17 cellular contexts compared by ENCODE assay signal in the genomic region with DNA sequence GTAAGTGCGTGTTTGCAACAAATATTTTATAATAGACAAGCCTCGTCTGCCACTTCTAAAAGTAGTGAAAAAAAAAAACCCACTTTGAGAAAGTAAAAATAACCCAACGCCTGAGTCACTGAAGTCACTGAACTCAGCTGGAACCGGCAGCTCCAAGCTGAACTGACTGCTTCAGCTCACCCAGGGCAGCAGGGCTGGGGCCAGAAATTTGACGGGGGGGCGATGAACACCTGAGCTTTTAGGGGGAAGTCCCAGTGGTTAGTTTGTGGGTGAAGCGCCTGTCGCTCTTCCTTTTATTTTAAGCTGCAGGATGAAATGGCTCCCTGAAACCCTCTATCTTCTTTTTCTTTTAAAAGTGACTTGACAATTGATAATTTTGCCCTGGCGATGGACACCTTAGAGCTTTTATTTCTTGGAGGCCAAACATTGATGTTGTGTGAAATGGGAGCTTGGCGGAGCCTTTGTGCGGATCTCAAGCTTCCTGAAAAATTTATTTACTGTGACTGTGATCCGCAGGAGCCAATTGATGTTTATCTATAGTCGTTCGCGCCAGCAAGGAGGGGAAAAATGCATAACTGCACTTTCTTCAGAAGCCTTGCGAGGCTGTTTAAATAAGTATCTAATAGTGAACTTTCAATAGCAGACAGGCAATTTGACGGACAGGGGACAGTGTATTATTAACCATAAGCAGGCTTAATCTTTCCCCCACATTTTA. TPM values are rescaled to one million over a fixed set of nuclear protein-coding genes. Genes with fewer than 3 reads are reported as not detected.
DNase-seq lines count a peak whose midpoint lies in the region; ATAC-seq and TF ChIP-seq lines count a peak whose summit lies in the region.
"Had no signal": no experiment of that assay in that cellular context is flagged by ENCODE, and none has a peak within 500 bp of the region (broad histone marks: within the 10 kb centered on the region; RNA-seq: fewer than 3 reads in every experiment).

No MANE protein-coding gene starts in this region.

- H3K9me3 ChIP-seq in CD8-positive, alpha-beta T cell (ENCODE audit: low read length) = no peaks in the 10 kb centered on the region
- H3K9me3 ChIP-seq: heart left ventricle, stomach had no signal

- peaks cover 6% of the 10 kb centered on the region for H3K27me3 Mint-ChIP-seq in CD8-positive, alpha-beta T cell (ENCODE audit: low read depth)
- H3K27me3 Mint-ChIP-seq in activated T-cell treated with anti-CD3 and anti-CD28 coated beads, Interleukin-2, amount 50 U/mL, for 4 hours (ENCODE audit: low read depth) = no peaks in the 10 kb centered on the region
- peaks cover 11% of the 10 kb centered on the region for H3K27me3 Mint-ChIP-seq in nephron progenitor cell (ENCODE audit: low read depth, poor library complexity)
- peaks cover 3% of the 10 kb centered on the region for H3K27me3 Mint-ChIP-seq in activated T-helper 2 cell treated with anti-CD3 and anti-CD28 coated beads, Interferon-gamma antibody, Interleukin-2, Interleukin-4, amounts not matched to agents 10 μg/mL and 5 μg/mL and 100 μg/mL, durations not matched to agents 14 hours and 24 hours and 36 hours (ENCODE audit: low read depth)

- no peak overlapping the region for H3K27ac Mint-ChIP-seq in CD8-positive, alpha-beta T cell
- peak overlapping the region; percentile 64 for H3K27ac Mint-ChIP-seq in nephron progenitor cell
- no peak overlapping the region for H3K27ac Mint-ChIP-seq in activated T-helper 2 cell treated with anti-CD3 and anti-CD28 coated beads, Interferon-gamma antibody, Interleukin-2, Interleukin-4, amounts not matched to agents 10 μg/mL and 5 μg/mL and 100 μg/mL, durations not matched to agents 14 hours and 24 hours and 36 hours

- no peak for TF ChIP-seq CTCF in CD8-positive, alpha-beta T cell (IDR thresholded peaks at IDR 0.05)
- TF ChIP-seq CTCF in LNCaP clone FGC (IDR thresholded peaks at IDR 0.05; ENCODE audit: control insufficient read depth, extremely low read depth, insufficient read depth) (no peak), nephron progenitor cell (IDR thresholded peaks at IDR 0.05) (no peak)

- intact Hi-C loops in CD8-positive, alpha-beta T cell (cut with DNase I, micrococcal nuclease) = no loop called here
- intact Hi-C loops in activated T-helper 2 cell treated with anti-CD3 and anti-CD28 coated beads, Interferon-gamma antibody, Interleukin-2, Interleukin-4, amounts not matched to agents 10 μg/mL and 5 μg/mL and 100 μg/mL, durations not matched to agents 14 hours and 24 hours and 36 hours (cut with micrococcal nuclease) = no loop called here

- peak in 6 of 7 experiments; percentile 12 to 63 (median 30) for DNase-seq in CD8-positive, alpha-beta T cell
- DNase-seq in LNCaP clone FGC (ENCODE audit: low read depth) (peak; percentile 66), nephron progenitor cell (no peak), epidermal melanocyte (ENCODE audit: insufficient read length, low spot score) (no peak)
- peak; percentile 19 for DNase-seq in activated T-cell treated with anti-CD3 and anti-CD28 coated beads, Interleukin-2, amount 50 U/mL, for 4 hours
- no peak for DNase-seq in activated T-helper 2 cell treated with anti-CD3 and anti-CD28 coated beads, Interferon-gamma antibody, Interleukin-2, Interleukin-4, amounts not matched to agents 10 μg/mL and 5 μg/mL and 100 μg/mL, durations not matched to agents 14 hours and 24 hours and 36 hours (ENCODE audit: low spot score)
- DNase-seq: H7, heart left ventricle, NCI-H1092, NCI-H446 treated with DMSO at 0.1 percent for 48 hours, stomach had no signal

- CTCF ChIA-PET in CD8-positive, alpha-beta T cell (lab: Charles Lee) = interaction anchor here (1.1 to 1.6 kb wide), 3 partner anchors 40 to 206 kb away, joined by 3 to 4 read pairs (median 3); no protein-coding TSS in a partner anchor

- ATAC-seq in CD8-positive, alpha-beta T cell = peak; percentile 73
- peak in 1 of 2 donors; percentile 68 for ATAC-seq in activated T-cell treated with anti-CD3 and anti-CD28 coated beads, Interleukin-2, amount 50 U/mL, for 4 hours
- ATAC-seq in GM21381 (IDR thresholded peaks at IDR 0.05; ENCODE audit: unreplicated experiment) (no peak), HG02938 (IDR thresholded peaks at IDR 0.05; ENCODE audit: unreplicated experiment) (no peak)
- ATAC-seq: heart left ventricle had no signal

- no peaks in the 10 kb centered on the region for H3K36me3 ChIP-seq in CD8-positive, alpha-beta T cell (ENCODE audit: insufficient read depth, low read length)
- H3K36me3 ChIP-seq: heart left ventricle, stomach had no signal

- no peak overlapping the region for H3K4me3 ChIP-seq in CD8-positive, alpha-beta T cell (ENCODE audit: low read depth, low read length)
- no peak overlapping the region for H3K4me3 ChIP-seq in LNCaP clone FGC (ENCODE audit: low read depth, low read length)
- H3K4me3 ChIP-seq: heart left ventricle, stomach had no signal

- peaks cover 15% of the 10 kb centered on the region for H3K4me1 ChIP-seq in CD8-positive, alpha-beta T cell (ENCODE audit: insufficient read depth, low read length)
- H3K4me1 ChIP-seq: heart left ventricle, stomach had no signal

- H3K4me1 Mint-ChIP-seq in CD8-positive, alpha-beta T cell (ENCODE audit: low read depth) = peaks cover 14% of the 10 kb centered on the region
- peaks cover 18% of the 10 kb centered on the region for H3K4me1 Mint-ChIP-seq in activated T-cell treated with anti-CD3 and anti-CD28 coated beads, Interleukin-2, amount 50 U/mL, for 4 hours (ENCODE audit: low read depth)
- H3K4me1 Mint-ChIP-seq in nephron progenitor cell = peaks cover 24% of the 10 kb centered on the region
- peaks cover 4% of the 10 kb centered on the region for H3K4me1 Mint-ChIP-seq in activated T-helper 2 cell treated with anti-CD3 and anti-CD28 coated beads, Interferon-gamma antibody, Interleukin-2, Interleukin-4, amounts not matched to agents 10 μg/mL and 5 μg/mL and 100 μg/mL, durations not matched to agents 14 hours and 24 hours and 36 hours (ENCODE audit: low read depth)
- H3K4me1 Mint-ChIP-seq: central memory CD8-positive, alpha-beta T cell had no signal

- no peaks in the 10 kb centered on the region for H3K9me3 Mint-ChIP-seq in CD8-positive, alpha-beta T cell
- no peaks in the 10 kb centered on the region for H3K9me3 Mint-ChIP-seq in activated T-cell treated with anti-CD3 and anti-CD28 coated beads, Interleukin-2, amount 50 U/mL, for 4 hours
- H3K9me3 Mint-ChIP-seq in nephron progenitor cell = no peaks in the 10 kb centered on the region
- H3K9me3 Mint-ChIP-seq in activated T-helper 2 cell treated with anti-CD3 and anti-CD28 coated beads, Interferon-gamma antibody, Interleukin-2, Interleukin-4, amounts not matched to agents 10 μg/mL and 5 μg/mL and 100 μg/mL, durations not matched to agents 14 hours and 24 hours and 36 hours = no peaks in the 10 kb centered on the region
- H3K9me3 Mint-ChIP-seq: CD8-positive, alpha-beta memory T cell; central memory CD8-positive, alpha-beta T cell had no signal

- H3K4me3 Mint-ChIP-seq in CD8-positive, alpha-beta T cell = peak overlapping the region; percentile 49
- peak overlapping the region; percentile 21 for H3K4me3 Mint-ChIP-seq in activated T-cell treated with anti-CD3 and anti-CD28 coated beads, Interleukin-2, amount 50 U/mL, for 4 hours
- H3K4me3 Mint-ChIP-seq in nephron progenitor cell = no peak overlapping the region
- H3K4me3 Mint-ChIP-seq in activated T-helper 2 cell treated with anti-CD3 and anti-CD28 coated beads, Interferon-gamma antibody, Interleukin-2, Interleukin-4, amounts not matched to agents 10 μg/mL and 5 μg/mL and 100 μg/mL, durations not matched to agents 14 hours and 24 hours and 36 hours (ENCODE audit: low read depth) = no peak overlapping the region
- H3K4me3 Mint-ChIP-seq: central memory CD8-positive, alpha-beta T cell had no signal

- H3K27me3 ChIP-seq in CD8-positive, alpha-beta T cell (ENCODE audit: insufficient read depth, low read length) = no peaks in the 10 kb centered on the region

- POLR2A ChIA-PET in CD8-positive, alpha-beta T cell (lab: Charles Lee) = no interaction called here

- no peak overlapping the region for H3K27ac ChIP-seq in CD8-positive, alpha-beta T cell (ENCODE audit: low read depth, low read length)
- H3K27ac ChIP-seq: heart left ventricle, stomach had no signal

- H3K36me3 Mint-ChIP-seq in CD8-positive, alpha-beta T cell = no peaks in the 10 kb centered on the region
- no peaks in the 10 kb centered on the region for H3K36me3 Mint-ChIP-seq in activated T-cell treated with anti-CD3 and anti-CD28 coated beads, Interleukin-2, amount 50 U/mL, for 4 hours (ENCODE audit: insufficient read depth)
- H3K36me3 Mint-ChIP-seq in nephron progenitor cell (ENCODE audit: low read depth) = no peaks in the 10 kb centered on the region
- H3K36me3 Mint-ChIP-seq in activated T-helper 2 cell treated with anti-CD3 and anti-CD28 coated beads, Interferon-gamma antibody, Interleukin-2, Interleukin-4, amounts not matched to agents 10 μg/mL and 5 μg/mL and 100 μg/mL, durations not matched to agents 14 hours and 24 hours and 36 hours (ENCODE audit: low read depth) = no peaks in the 10 kb centered on the region
- H3K36me3 Mint-ChIP-seq: CD8-positive, alpha-beta memory T cell had no signal

RNA-seq across cellular contexts. Expression of a gene that starts 59.6 kb away (rescaled TPM):
- total RNA-seq in CD8-positive, alpha-beta T cell = under 1 TPM; 0.14 to 0.19 TPM
- not detected for total RNA-seq in activated T-cell treated with anti-CD3 and anti-CD28 coated beads, Interleukin-2, amount 50 U/mL, for 4 hours
- not detected in 2 replicates for total RNA-seq in activated T-helper 2 cell treated with anti-CD3 and anti-CD28 coated beads, Interferon-gamma antibody, Interleukin-2, Interleukin-4, amounts not matched to agents 10 μg/mL and 5 μg/mL and 100 μg/mL, durations not matched to agents 14 hours and 24 hours and 36 hours
- total RNA-seq: CD8-positive, alpha-beta memory T cell; epithelial cell of proximal tubule; RPMI7951 had no signal

Comparison
In these comparisons a context has a peak if more than half of its experiments do, and no peak if none do; other contexts are left out.
1. DNase-seq: peak in CD8-positive, alpha-beta T cell (6 of 7), LNCaP clone FGC (single experiment) and activated T-cell treated with anti-CD3 and anti-CD28 coated beads, Interleukin-2, amount 50 U/mL, for 4 hours (single experiment); none in nephron progenitor cell (single experiment), epidermal melanocyte (single experiment) and activated T-helper 2 cell treated with anti-CD3 and anti-CD28 coated beads, Interferon-gamma antibody, Interleukin-2, Interleukin-4, amounts not matched to agents 10 μg/mL and 5 μg/mL and 100 μg/mL, durations not matched to agents 14 hours and 24 hours and 36 hours (single experiment).
2. H3K4me3 Mint-ChIP-seq: peak in CD8-positive, alpha-beta T cell (single experiment) and activated T-cell treated with anti-CD3 and anti-CD28 coated beads, Interleukin-2, amount 50 U/mL, for 4 hours (single experiment); none in nephron progenitor cell (single experiment) and activated T-helper 2 cell treated with anti-CD3 and anti-CD28 coated beads, Interferon-gamma antibody, Interleukin-2, Interleukin-4, amounts not matched to agents 10 μg/mL and 5 μg/mL and 100 μg/mL, durations not matched to agents 14 hours and 24 hours and 36 hours (single experiment).